ENCODE assay signal across 21 cellular contexts in the genomic region with DNA sequence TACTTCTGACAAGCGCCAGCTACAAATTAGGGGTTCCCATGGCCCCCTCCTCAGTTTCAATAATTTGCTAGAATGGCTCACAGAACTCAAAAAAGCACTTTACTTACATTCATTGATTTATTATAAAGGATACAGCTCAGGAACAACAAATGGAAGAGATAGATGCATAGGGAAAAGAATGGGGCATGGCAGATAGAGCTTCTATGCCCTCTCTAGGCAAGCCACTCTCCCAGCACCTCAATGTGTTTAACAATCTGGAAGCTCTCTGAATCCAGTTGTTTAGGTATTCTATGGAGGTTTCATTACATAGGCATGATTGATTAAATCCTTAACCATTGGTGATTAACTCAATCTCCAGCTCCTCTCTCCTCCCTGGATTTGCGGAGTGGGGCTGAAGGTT.
DNase-seq lines count a peak whose midpoint lies in the region; ATAC-seq, FAIRE-seq and TF ChIP-seq lines count a peak whose summit lies in the region.
"Had no signal": no experiment of that assay in that cellular context is flagged by ENCODE, and none has a peak within 500 bp of the region (broad histone marks: within the 10 kb centered on the region; RNA-seq: fewer than 3 reads in every experiment).

No MANE protein-coding gene starts in this region.

- H3K4me3 Mint-ChIP-seq in activated T-cell treated with anti-CD3 and anti-CD28 coated beads, Interleukin-2, amount 50 U/mL, for 72 hours, result no peak overlapping the region
- H3K4me3 Mint-ChIP-seq in activated naive CD8-positive, alpha-beta T cell treated with anti-CD3 and anti-CD28 coated beads, Interleukin-2, amount 50 U/mL, for 24 hours, result no peak overlapping the region
- H3K4me3 Mint-ChIP-seq: activated CD8-positive, alpha-beta T cell treated with anti-CD3 and anti-CD28 coated beads, Interleukin-2, amount 10 ng/mL, durations not matched to agents 7 days and 5 days; CD4-positive, alpha-beta T cell; memory B cell had no signal

- no peaks in the 10 kb centered on the region for H3K79me2 ChIP-seq in GM23248 (ENCODE audit: insufficient read depth)
- H3K79me2 ChIP-seq in keratinocyte (ENCODE audit: control insufficient read depth, insufficient read depth, low read length), result no peaks in the 10 kb centered on the region

- H4K20me1 ChIP-seq in GM23248 (ENCODE audit: insufficient read depth) (no peaks in the 10 kb centered on the region), keratinocyte (ENCODE audit: control insufficient read depth, extremely low read depth, insufficient read depth, low read length) (no peaks in the 10 kb centered on the region)

- no peaks in the 10 kb centered on the region for H3K36me3 Mint-ChIP-seq in activated T-cell treated with anti-CD3 and anti-CD28 coated beads, Interleukin-2, amount 50 U/mL, for 72 hours (ENCODE audit: insufficient read depth in 2 of 2)
- H3K36me3 Mint-ChIP-seq in activated naive CD8-positive, alpha-beta T cell treated with anti-CD3 and anti-CD28 coated beads, Interleukin-2, amount 50 U/mL, for 24 hours (ENCODE audit: low read depth), result no peaks in the 10 kb centered on the region

- DNase-seq in AG09309 (ENCODE audit: low read depth) (no peak), GM23248 (peak; percentile 33), brain microvascular endothelial cell (no peak), keratinocyte (ENCODE audit: low read depth, low spot score) (no peak), dorsolateral prefrontal cortex (no peak)
- no peak for DNase-seq in activated T-cell treated with anti-CD3 and anti-CD28 coated beads, Interleukin-2, amount 50 U/mL, for 72 hours
- no peak for DNase-seq in stimulated activated CD4-positive, alpha-beta T cell treated with anti-CD3 and anti-CD28 coated beads, Interleukin-2, amount 100 ng/mL, for 24 hours
- no peak for DNase-seq in activated naive CD8-positive, alpha-beta T cell treated with anti-CD3 and anti-CD28 coated beads, Interleukin-2, amount 50 U/mL, for 24 hours
- DNase-seq: activated CD8-positive, alpha-beta T cell treated with anti-CD3 and anti-CD28 coated beads, Interleukin-2, amount 10 ng/mL, durations not matched to agents 7 days and 5 days; amygdala; CD4-positive, alpha-beta T cell; EL; gastrocnemius medialis; KBM-7; NCI-H1092 treated with DMSO at 0.1 percent for 48 hours; small intestine; stimulated activated naive CD8-positive, alpha-beta T cell treated with anti-CD3 and anti-CD28 coated beads, Interleukin-15, Interleukin-2, amounts not matched to agents 100 U/mL and 50 U/mL, for 24 hours had no signal

- H3K4me3 ChIP-seq in AG09309 (ENCODE audit: control insufficient read depth, low read depth, low read length) (no peak overlapping the region), GM23248 (no peak overlapping the region), brain microvascular endothelial cell (ENCODE audit: low read depth, low read length) (no peak overlapping the region), keratinocyte (ENCODE audit: control insufficient read depth in 2 of 3, extremely low read depth in 1 of 3, insufficient read depth in 2 of 3, low read depth in 1 of 3, low read length in 3 of 3) (no peak overlapping the region), dorsolateral prefrontal cortex (no peak overlapping the region)
- H3K4me3 ChIP-seq: gastrocnemius medialis had no signal

- H3K9me3 ChIP-seq in GM23248 (ENCODE audit: low read depth) (no peaks in the 10 kb centered on the region), keratinocyte (ENCODE audit: control insufficient read depth, low read depth, low read length) (no peaks in the 10 kb centered on the region)
- H3K9me3 ChIP-seq: gastrocnemius medialis, neutrophil had no signal

- no peaks in the 10 kb centered on the region for H3K9me2 ChIP-seq in GM23248 (ENCODE audit: insufficient read depth)

- H2AFZ ChIP-seq in GM23248 (no peak overlapping the region), keratinocyte (ENCODE audit: control insufficient read depth, low read length) (no peak overlapping the region)

- 58 to 65% methylated on average over 2 of the region's 2 CpGs for WGBS in GM23248 (ENCODE audit: low coverage in 1 of 2, low lambda C conversion rate in 2 of 2, missing lambda C conversion rate in 2 of 2), 2 experiments

- H3K4me1 ChIP-seq in GM23248 (ENCODE audit: insufficient read depth), result no peaks in the 10 kb centered on the region
- no peaks in the 10 kb centered on the region for H3K4me1 ChIP-seq in keratinocyte (ENCODE audit: control insufficient read depth, extremely low read depth, insufficient read depth, low read length)
- H3K4me1 ChIP-seq: gastrocnemius medialis had no signal

- no peak for FAIRE-seq in keratinocyte (lab: Jason Lieb, UNC)
- FAIRE-seq: GM12891, small intestine had no signal

- H3K36me3 ChIP-seq in GM23248 (ENCODE audit: low read depth), result no peaks in the 10 kb centered on the region
- H3K36me3 ChIP-seq in brain microvascular endothelial cell (replicated peaks), result no peaks in the 10 kb centered on the region
- H3K36me3 ChIP-seq in keratinocyte (ENCODE audit: control insufficient read depth in 2 of 2, extremely low read depth in 1 of 2, insufficient read depth in 2 of 2, low read length in 2 of 2), result no peaks in the 10 kb centered on the region
- H3K36me3 ChIP-seq: gastrocnemius medialis, neutrophil had no signal

- H3K27ac ChIP-seq in GM23248 (no peak overlapping the region), brain microvascular endothelial cell (no peak overlapping the region), keratinocyte (ENCODE audit: control insufficient read depth, insufficient read depth, low read length) (no peak overlapping the region), dorsolateral prefrontal cortex (no peak overlapping the region)
- H3K27ac ChIP-seq: gastrocnemius medialis, HL-60, neutrophil had no signal

- H3K4me2 ChIP-seq in GM23248 (ENCODE audit: unreplicated experiment), result no peak overlapping the region
- H3K4me2 ChIP-seq in keratinocyte (ENCODE audit: control insufficient read depth, extremely low read depth, insufficient read depth, low read depth, low read length), result no peak overlapping the region

- H3K27me3 ChIP-seq in GM23248 (replicated peaks; ENCODE audit: insufficient read depth), result no peaks in the 10 kb centered on the region
- H3K27me3 ChIP-seq in brain microvascular endothelial cell (replicated peaks), result no peaks in the 10 kb centered on the region
- H3K27me3 ChIP-seq in keratinocyte (ENCODE audit: control insufficient read depth, extremely low read depth, insufficient read depth, low read length), result no peaks in the 10 kb centered on the region
- H3K27me3 ChIP-seq in dorsolateral prefrontal cortex, result peaks cover 0 to 2% (median 0%) of the 10 kb centered on the region in 45 donors
- H3K27me3 ChIP-seq: gastrocnemius medialis, neutrophil had no signal

- no peak overlapping the region for H3K9ac ChIP-seq in GM23248
- H3K9ac ChIP-seq in keratinocyte (ENCODE audit: control insufficient read depth, extremely low read depth, insufficient read depth, low read length), result no peak overlapping the region

- H3K4me1 Mint-ChIP-seq in activated T-cell treated with anti-CD3 and anti-CD28 coated beads, Interleukin-2, amount 50 U/mL, for 72 hours (ENCODE audit: low read depth), result no peaks in the 10 kb centered on the region
- no peaks in the 10 kb centered on the region for H3K4me1 Mint-ChIP-seq in activated naive CD8-positive, alpha-beta T cell treated with anti-CD3 and anti-CD28 coated beads, Interleukin-2, amount 50 U/mL, for 24 hours
- H3K4me1 Mint-ChIP-seq: memory B cell had no signal

- no peaks in the 10 kb centered on the region for H3K9me1 ChIP-seq in keratinocyte (ENCODE audit: control insufficient read depth, extremely low read depth, insufficient read depth, low read length)

- dilution Hi-C loops in keratinocyte (cut with MboI; ENCODE audit: extremely low pct_ligation_motif_present, low sequenced_read_pairs), result no loop called here

- H3K9me3 Mint-ChIP-seq in activated T-cell treated with anti-CD3 and anti-CD28 coated beads, Interleukin-2, amount 50 U/mL, for 72 hours, result peaks cover 2% of the 10 kb centered on the region in 2 donors
- no peaks in the 10 kb centered on the region for H3K9me3 Mint-ChIP-seq in activated naive CD8-positive, alpha-beta T cell treated with anti-CD3 and anti-CD28 coated beads, Interleukin-2, amount 50 U/mL, for 24 hours
- H3K9me3 Mint-ChIP-seq: CD4-positive, alpha-beta T cell had no signal

- in situ Hi-C loops in GM23248 (cut with MboI), result no loop called here
- in situ Hi-C loops in brain microvascular endothelial cell (cut with HindIII; ENCODE audit: low pct_ligation_motif_present, low sequenced_read_pairs), result no loop called here

- no peaks in the 10 kb centered on the region for H3F3A ChIP-seq in GM23248 (ENCODE audit: insufficient read depth)

- no peak overlapping the region for H3K27ac Mint-ChIP-seq in activated T-cell treated with anti-CD3 and anti-CD28 coated beads, Interleukin-2, amount 50 U/mL, for 72 hours
- no peak overlapping the region for H3K27ac Mint-ChIP-seq in activated naive CD8-positive, alpha-beta T cell treated with anti-CD3 and anti-CD28 coated beads, Interleukin-2, amount 50 U/mL, for 24 hours
- H3K27ac Mint-ChIP-seq: activated CD8-positive, alpha-beta T cell treated with anti-CD3 and anti-CD28 coated beads, Interleukin-2, amount 10 ng/mL, durations not matched to agents 7 days and 5 days; CD4-positive, alpha-beta T cell; memory B cell had no signal

- no peak for ATAC-seq in activated T-cell treated with anti-CD3 and anti-CD28 coated beads, Interleukin-2, amount 50 U/mL, for 72 hours (replicated peaks in 1 of 2)
- no peak for ATAC-seq in activated naive CD8-positive, alpha-beta T cell treated with anti-CD3 and anti-CD28 coated beads, Interleukin-2, amount 50 U/mL, for 24 hours
- ATAC-seq: activated CD8-positive, alpha-beta T cell treated with anti-CD3 and anti-CD28 coated beads, Interleukin-2, amount 10 ng/mL, durations not matched to agents 7 days and 5 days; gastrocnemius medialis; stimulated activated naive CD8-positive, alpha-beta T cell treated with anti-CD3 and anti-CD28 coated beads, Interleukin-15, Interleukin-2, amounts not matched to agents 100 U/mL and 50 U/mL, for 24 hours had no signal

- H3K27me3 Mint-ChIP-seq in activated T-cell treated with anti-CD3 and anti-CD28 coated beads, Interleukin-2, amount 50 U/mL, for 72 hours (ENCODE audit: low read depth), result no peaks in the 10 kb centered on the region
- peaks cover 9% of the 10 kb centered on the region for H3K27me3 Mint-ChIP-seq in activated naive CD8-positive, alpha-beta T cell treated with anti-CD3 and anti-CD28 coated beads, Interleukin-2, amount 50 U/mL, for 24 hours

- TF ChIP-seq CTCF in AG09309 (IDR thresholded peaks at IDR 0.05; ENCODE audit: control insufficient read depth, insufficient read depth, low read depth, low read length, missing control alignments) (peak; percentile 69), brain microvascular endothelial cell (IDR thresholded peaks at IDR 0.05; ENCODE audit: low read depth, low read length, missing control alignments) (peak; percentile 44), keratinocyte (optimal IDR thresholded peaks at IDR 0.05 in 1 of 3, IDR thresholded peaks at IDR 0.05 in 1 of 3, conservative IDR thresholded peaks at IDR 0.05 in 1 of 3; ENCODE audit: extremely low read depth in 1 of 3, insufficient read depth in 2 of 3, low read length in 3 of 3) (peak; percentile 12 to 41 (median 40)), dorsolateral prefrontal cortex (IDR thresholded peaks at IDR 0.05 in 54 of 56, conservative IDR thresholded peaks at IDR 0.05 in 2 of 56; ENCODE audit: low read depth in 1 of 56, partially characterized antibody in 56 of 56) (peak in 1 of 56 donors; percentile 16)

- intact Hi-C loops in dorsolateral prefrontal cortex (cut with DNase I), result no loop called here
